9 cellular contexts compared by ENCODE assay signal in the genomic region with DNA sequence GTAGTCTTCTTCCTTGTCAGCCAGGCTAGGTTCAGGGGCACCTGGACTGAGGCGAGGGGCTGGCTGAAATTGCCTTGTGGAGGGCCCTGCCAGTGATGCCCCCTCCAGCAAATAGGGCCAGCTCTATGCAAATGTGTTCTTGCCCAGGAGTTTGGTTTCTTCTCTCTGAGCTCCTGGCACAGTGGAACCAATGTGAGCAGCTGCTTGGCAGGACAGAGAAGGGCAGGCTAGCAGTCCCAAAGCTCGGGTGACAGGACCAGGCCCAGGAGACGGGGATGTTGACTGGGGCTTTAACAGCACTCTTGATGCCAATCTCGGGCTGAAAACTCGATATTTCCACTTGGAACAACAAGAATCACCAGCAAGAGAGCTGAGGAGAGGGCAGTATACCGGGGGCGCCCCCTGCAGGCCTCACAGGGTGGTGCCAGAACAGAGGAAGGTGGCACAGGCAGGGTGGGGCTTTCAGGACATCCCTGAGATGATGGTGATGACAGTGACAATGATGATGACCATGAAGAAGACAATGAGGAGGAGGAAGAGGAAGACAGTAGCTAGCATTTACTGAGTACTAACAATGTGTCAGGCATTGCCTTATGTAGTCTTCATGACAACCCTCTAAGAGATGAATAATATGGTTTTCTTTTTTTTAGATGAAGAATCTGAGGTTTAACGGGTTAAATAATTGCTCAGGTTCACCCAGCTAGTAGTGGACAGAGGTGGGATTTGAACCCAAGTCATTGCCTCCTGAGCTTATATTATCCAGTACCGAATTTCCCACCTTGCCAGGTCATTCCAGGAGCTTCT. TPM values are rescaled to one million over a fixed set of nuclear protein-coding genes. Genes with fewer than 3 reads are reported as not detected.
DNase-seq lines count a peak whose midpoint lies in the region; ATAC-seq and TF ChIP-seq lines count a peak whose summit lies in the region.
"Had no signal": no experiment of that assay in that cellular context is flagged by ENCODE, and none has a peak within 500 bp of the region (broad histone marks: within the 10 kb centered on the region; RNA-seq: fewer than 3 reads in every experiment).

No MANE protein-coding gene starts in this region.

- no peak overlapping the region for H3K9ac ChIP-seq in SU-DHL-6 (ENCODE audit: low read length)

- no peak overlapping the region for H2AFZ ChIP-seq in SU-DHL-6 (ENCODE audit: low read depth, low read length, severe bottlenecking)

- H3K4me3 ChIP-seq in GM12875 (ENCODE audit: low read depth, low read length) (no peak overlapping the region), SU-DHL-6 (ENCODE audit: insufficient read depth, low read length, poor library complexity, severe bottlenecking) (no peak overlapping the region), kidney epithelial cell (ENCODE audit: low read depth, low read length) (no peak overlapping the region)

- DNase-seq in A172 (ENCODE audit: low spot score) (peak; percentile 69), anterior cingulate cortex (lab: John Stamatoyannopoulos, UW) (peak in 48 of 58 donors; percentile 19 to 82 (median 64)), kidney epithelial cell (ENCODE audit: low read depth) (no peak)
- peak; percentile 43 to 63 (median 47) for DNase-seq in stimulated activated CD4-positive, alpha-beta T cell treated with anti-CD3 and anti-CD28 coated beads, TNF-alpha, amount 100 ng/mL, for 48 hours (ENCODE audit: low read depth in 3 of 3)

- H3K27me3 ChIP-seq in SU-DHL-6 (ENCODE audit: low read length) (no peaks in the 10 kb centered on the region), kidney epithelial cell (ENCODE audit: control insufficient read depth, insufficient read depth, low read length) (peaks cover 47% of the 10 kb centered on the region)

- no peak overlapping the region for H3K4me2 ChIP-seq in SU-DHL-6 (ENCODE audit: low read depth, low read length, poor library complexity, severe bottlenecking)

- no peaks in the 10 kb centered on the region for H3K79me2 ChIP-seq in SU-DHL-6 (ENCODE audit: insufficient read depth, low read length)

- H3K9me3 ChIP-seq in SU-DHL-6 (ENCODE audit: insufficient read depth, low read length), result no peaks in the 10 kb centered on the region

- H3F3A ChIP-seq in SU-DHL-6 (ENCODE audit: insufficient read depth), result no peaks in the 10 kb centered on the region

- no peaks in the 10 kb centered on the region for H3K9me2 ChIP-seq in SU-DHL-6 (replicated peaks; ENCODE audit: insufficient read depth, low read length)

- no peaks in the 10 kb centered on the region for H4K20me1 ChIP-seq in SU-DHL-6 (ENCODE audit: low read depth, low read length)

- peak; percentile 52 for ATAC-seq in HG03469 (IDR thresholded peaks at IDR 0.05; ENCODE audit: unreplicated experiment)
- ATAC-seq in GM18517 (IDR thresholded peaks at IDR 0.05; ENCODE audit: unreplicated experiment), result no peak

- no peak overlapping the region for H3K27ac ChIP-seq in SU-DHL-6 (ENCODE audit: low read depth, low read length)

- H3K36me3 ChIP-seq in SU-DHL-6 (ENCODE audit: low read length) (no peaks in the 10 kb centered on the region), kidney epithelial cell (ENCODE audit: control insufficient read depth, insufficient read depth, low read length) (no peaks in the 10 kb centered on the region)

- peak; percentile 93 for TF ChIP-seq CTCF in GM12875 (IDR thresholded peaks at IDR 0.05; ENCODE audit: borderline replicate concordance, insufficient read depth, low read depth, low read length)
- peak; percentile 95 for TF ChIP-seq CTCF in SU-DHL-6 (IDR thresholded peaks at IDR 0.05; ENCODE audit: insufficient read depth, low read length, poor library complexity, severe bottlenecking)
- peak; percentile 82 for TF ChIP-seq CTCF in kidney epithelial cell (IDR thresholded peaks at IDR 0.05; ENCODE audit: insufficient read depth, low read length, poor library complexity, severe bottlenecking)

RNA-seq across cellular contexts. Expression of a gene that starts 2.7 kb away (rescaled TPM):
- not detected in 2 replicates for total RNA-seq in A172 (2014; rRNA removed; shearing (Covaris generic))
- total RNA-seq in kidney epithelial cell, result not detected in 2 replicates
- total RNA-seq: glomerular endothelial cell had no signal

RNA-seq across cellular contexts. Expression of a gene that starts 8.6 kb away (rescaled TPM):
- total RNA-seq in A172 (2014; rRNA removed; shearing (Covaris generic)), result not detected in 2 replicates
- 0.04 TPM in 1 of 2 replicates, not detected in the other for total RNA-seq in kidney epithelial cell
- total RNA-seq: glomerular endothelial cell had no signal

RNA-seq across cellular contexts. Expression of a gene that starts 19.8 kb away (rescaled TPM):
- 34.2 and 36.6 TPM in 2 replicates for total RNA-seq in A172 (2014; rRNA removed; shearing (Covaris generic))
- total RNA-seq in kidney epithelial cell, result 32.9 and 44.3 TPM in 2 replicates

RNA-seq across cellular contexts. Expression of a gene that starts 37.0 kb away (rescaled TPM):
- total RNA-seq in A172 (2014; rRNA removed; shearing (Covaris generic)), result 0.22 and 0.84 TPM in 2 replicates
- total RNA-seq in kidney epithelial cell, result 0.04 and 0.07 TPM in 2 replicates
- total RNA-seq: glomerular endothelial cell had no signal

RNA-seq across cellular contexts. Expression of a gene that starts 46.8 kb away (rescaled TPM):
- 11.4 and 12.8 TPM in 2 replicates for total RNA-seq in A172 (2014; rRNA removed; shearing (Covaris generic))
- total RNA-seq in kidney epithelial cell, result 5.3 and 5.5 TPM in 2 replicates
